ENCODE assay signal across 20 cellular contexts in the genomic region with DNA sequence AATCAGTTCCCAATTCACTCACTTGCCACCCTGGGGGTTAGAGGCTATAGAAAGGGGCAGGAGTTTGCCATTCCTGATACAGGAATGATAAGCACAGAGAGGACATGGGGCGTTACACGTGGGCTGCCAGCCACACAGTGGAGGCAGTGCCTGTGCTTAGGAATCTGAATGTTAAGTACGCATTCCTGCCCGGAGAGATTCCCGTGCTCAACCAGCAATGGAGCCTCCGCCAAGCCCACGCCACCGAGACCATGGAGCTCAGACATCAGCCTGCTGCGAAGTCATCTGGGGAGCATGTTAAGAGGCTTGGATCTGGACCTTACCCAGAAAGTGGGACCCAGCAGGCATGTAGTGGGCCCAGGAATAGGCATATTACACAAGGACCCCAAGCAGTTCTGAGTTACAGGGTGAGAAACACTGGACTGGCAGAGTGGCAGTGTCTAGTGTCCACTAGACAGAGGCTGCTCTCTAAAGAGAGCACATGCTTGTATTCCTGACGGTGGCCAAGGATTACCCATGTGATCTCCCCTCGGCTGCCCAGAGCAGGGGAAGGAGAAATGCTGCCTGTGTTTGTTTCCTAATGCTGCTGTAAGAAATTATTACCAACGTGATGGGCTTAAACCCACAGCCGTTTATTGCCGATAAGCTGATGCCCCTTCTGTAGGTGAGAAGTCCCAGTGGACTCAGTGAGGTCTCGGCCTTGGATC.
DNase-seq lines count a peak whose midpoint lies in the region; ATAC-seq and TF ChIP-seq lines count a peak whose summit lies in the region.
"Had no signal": no experiment of that assay in that cellular context is flagged by ENCODE, and none has a peak within 500 bp of the region (broad histone marks: within the 10 kb centered on the region; RNA-seq: fewer than 3 reads in every experiment).

No MANE protein-coding gene starts in this region.

- H3K9me3 ChIP-seq in left ventricle myocardium inferior (replicated peaks) (no peaks in the 10 kb centered on the region), thyroid gland (no peaks in the 10 kb centered on the region)
- H3K9me3 ChIP-seq: BE2C had no signal

- DNase-seq in Right ventricle myocardium superior (no peak), left ventricle myocardium inferior (no peak), globus pallidus (ENCODE audit: low spot score) (peak; percentile 52), mesothelial cell of epicardium (ENCODE audit: low spot score in 2 of 2, unreplicated experiment in 2 of 2) (no peak), thyroid gland (peak; percentile 52 to 60), HCEC 1CT (no peak)
- DNase-seq: 8988T; BE2C; Calu3; CD4-positive, alpha-beta memory T cell; GOT3; HFFc6; MM.1S; NCI-H1092 treated with DMSO at 0.1 percent for 48 hours; NCI-H146; NCI-H2081; SHP77 treated with DMSO at 0.1 percent for 48 hours had no signal

- H3K36me3 ChIP-seq in left ventricle myocardium inferior (no peaks in the 10 kb centered on the region), thyroid gland (no peaks in the 10 kb centered on the region)
- H3K36me3 ChIP-seq: BE2C had no signal

- peak overlapping the region; percentile 70 for H3K27ac Mint-ChIP-seq in mesothelial cell of epicardium
- H3K27ac Mint-ChIP-seq: CD4-positive, alpha-beta memory T cell; HFFc6 had no signal

- no peaks in the 10 kb centered on the region for H3K27me3 Mint-ChIP-seq in mesothelial cell of epicardium (ENCODE audit: low read depth)

- TF ChIP-seq POLR2A in thyroid gland (IDR thresholded peaks at IDR 0.05) = no peak

- no peak for TF ChIP-seq CTCF in left ventricle myocardium inferior (IDR thresholded peaks at IDR 0.05; ENCODE audit: borderline replicate concordance)
- no peak for TF ChIP-seq CTCF in mesothelial cell of epicardium (IDR thresholded peaks at IDR 0.05; ENCODE audit: unreplicated experiment)
- TF ChIP-seq CTCF in thyroid gland (IDR thresholded peaks at IDR 0.05) = no peak

- H3K4me1 Mint-ChIP-seq in mesothelial cell of epicardium = peaks cover 11% of the 10 kb centered on the region
- H3K4me1 Mint-ChIP-seq: CD4-positive, alpha-beta memory T cell had no signal

- H3K27ac ChIP-seq in left ventricle myocardium inferior (replicated peaks) = no peak overlapping the region
- H3K27ac ChIP-seq in thyroid gland = no peak overlapping the region

- 34 to 50% methylated on average over 12 to 13 of the region's 15 CpGs for WGBS in thyroid gland, 2 donors

- H3K9me3 Mint-ChIP-seq in mesothelial cell of epicardium = no peaks in the 10 kb centered on the region
- H3K9me3 Mint-ChIP-seq: HFFc6 had no signal

- intact Hi-C loops in Right ventricle myocardium superior (cut with DNase I) = no loop called here
- intact Hi-C loops in left ventricle myocardium inferior (cut with micrococcal nuclease) = no loop called here
- intact Hi-C loops in thyroid gland (cut with DNase I) = no loop called here

- ATAC-seq in Right ventricle myocardium superior (ENCODE audit: poor library complexity) (peak; percentile 68), HG03354 (IDR thresholded peaks at IDR 0.05; ENCODE audit: poor library complexity, severe bottlenecking, unreplicated experiment) (no peak), HG02623 (IDR thresholded peaks at IDR 0.05; ENCODE audit: unreplicated experiment) (no peak)
- ATAC-seq: SK-N-SH treated with all-trans-retinoic acid at 6 μM for 48 hours had no signal

- H3K36me3 Mint-ChIP-seq in mesothelial cell of epicardium = no peaks in the 10 kb centered on the region
- H3K36me3 Mint-ChIP-seq: CD4-positive, alpha-beta memory T cell had no signal

- no peak overlapping the region for H3K4me3 Mint-ChIP-seq in mesothelial cell of epicardium
- H3K4me3 Mint-ChIP-seq: CD4-positive, alpha-beta memory T cell; HFFc6 had no signal

- no peak overlapping the region for H3K4me3 ChIP-seq in left ventricle myocardium inferior
- no peak overlapping the region for H3K4me3 ChIP-seq in thyroid gland (replicated peaks in 1 of 3)

- H3K4me1 ChIP-seq in left ventricle myocardium inferior (peaks cover 9% of the 10 kb centered on the region), thyroid gland (peaks cover 6 to 9% of the 10 kb centered on the region in 2 donors)
- H3K4me1 ChIP-seq: BE2C had no signal

- peaks cover 17% of the 10 kb centered on the region for H3K27me3 ChIP-seq in left ventricle myocardium inferior (ENCODE audit: low read depth)
- no peaks in the 10 kb centered on the region for H3K27me3 ChIP-seq in thyroid gland

Comparison
In these comparisons a context has a peak if more than half of its experiments do, and no peak if none do; other contexts are left out.
1. DNase-seq: peak in globus pallidus (single experiment) and thyroid gland (2 of 2); none in Right ventricle myocardium superior (single experiment), left ventricle myocardium inferior (single experiment), mesothelial cell of epicardium (0 of 2) and HCEC 1CT (single experiment).